ENCODE assay signal across 14 cellular contexts in genomic region chr19:3459965-3460582, GRCh38. TPM values are rescaled to one million over a fixed set of nuclear protein-coding genes. Genes with fewer than 3 reads are reported as not detected.
A peak's percentile ranks its signal among the peaks of the same experiment; 100 is the strongest.
DNase-seq lines count a peak whose midpoint lies in the region; ATAC-seq and TF ChIP-seq lines count a peak whose summit lies in the region.
"Had no signal": no experiment of that assay in that cellular context is flagged by ENCODE, and none has a peak within 500 bp of the region (broad histone marks: within the 10 kb centered on the region; RNA-seq: fewer than 3 reads in every experiment).

No MANE protein-coding gene starts in this region.

- peaks cover 10% of the 10 kb centered on the region for H3K36me3 Mint-ChIP-seq in HFFc6 (ENCODE audit: low read depth)

- no peak overlapping the region for H2AFZ ChIP-seq in OCI-LY7 (ENCODE audit: low read length)

- no peak overlapping the region for H3K4me2 ChIP-seq in OCI-LY7 (ENCODE audit: low read length)

- H3K4me3 Mint-ChIP-seq in HFFc6, result no peak overlapping the region
- H3K4me3 Mint-ChIP-seq: activated B cell treated with CpG ODN at 0.5 μM for 24 hours; activated naive CD8-positive, alpha-beta T cell treated with anti-CD3 and anti-CD28 coated beads for 36 hours had no signal

- TF ChIP-seq CTCF in HFFc6 (IDR thresholded peaks at IDR 0.05), result no peak
- no peak for TF ChIP-seq CTCF in dorsolateral prefrontal cortex (IDR thresholded peaks at IDR 0.05 in 54 of 56, conservative IDR thresholded peaks at IDR 0.05 in 2 of 56; ENCODE audit: low read depth in 1 of 56, partially characterized antibody in 56 of 56)
- no peak for TF ChIP-seq CTCF in lung (IDR thresholded peaks at IDR 0.05; ENCODE audit: control extremely low read depth, extremely low read depth)
- TF ChIP-seq CTCF in spleen (IDR thresholded peaks at IDR 0.05 in 8 of 11, conservative IDR thresholded peaks at IDR 0.05 in 3 of 11), result no peak
- no peak for TF ChIP-seq CTCF in OCI-LY7 (conservative IDR thresholded peaks at IDR 0.05; ENCODE audit: low read length)

- H3K4me3 ChIP-seq in dorsolateral prefrontal cortex (peak overlapping the region in 2 of 59 donors; percentile 20 to 30), lung (no peak overlapping the region), spleen (no peak overlapping the region), OCI-LY7 (ENCODE audit: low read depth, low read length, poor library complexity, severe bottlenecking) (no peak overlapping the region)
- H3K4me3 ChIP-seq: colonic mucosa had no signal

- DNase-seq in HFFc6, result no peak
- no peak for DNase-seq in dorsolateral prefrontal cortex
- no peak for DNase-seq in lung (ENCODE audit: low spot score)
- DNase-seq in spleen, result no peak
- no peak for DNase-seq in LoVo (ENCODE audit: low spot score)
- DNase-seq in OCI-LY7 (ENCODE audit: low spot score), result no peak
- no peak for DNase-seq in stimulated activated CD4-positive, alpha-beta T cell treated with anti-CD3 and anti-CD28 coated beads, Interleukin-12 subunit alpha, Interleukin-12 subunit beta, amount 100 ng/mL, for 4 hours
- DNase-seq: activated B cell treated with CpG ODN at 0.5 μM for 24 hours; activated naive CD8-positive, alpha-beta T cell treated with anti-CD3 and anti-CD28 coated beads for 36 hours; DMS 273 treated with DMSO at 0.1 percent for 48 hours had no signal

- no peaks in the 10 kb centered on the region for H3K9me3 ChIP-seq in lung (ENCODE audit: control insufficient read depth in 2 of 2, insufficient read depth in 1 of 2, low read length in 1 of 2)
- H3K9me3 ChIP-seq in spleen, result no peaks in the 10 kb centered on the region
- no peaks in the 10 kb centered on the region for H3K9me3 ChIP-seq in OCI-LY7 (ENCODE audit: low read length)
- H3K9me3 ChIP-seq: colonic mucosa had no signal

- intact Hi-C loops in dorsolateral prefrontal cortex (cut with DNase I), result no loop called here
- intact Hi-C loops in spleen (cut with DNase I; ENCODE audit: low total_unique reads), result no loop called here
- intact Hi-C loops in OCI-LY7 (cut with micrococcal nuclease; ENCODE audit: unreplicated experiment), result no loop called here

- POLR2A ChIA-PET in OCI-LY7 (lab: Charles Lee), result no interaction called here

- ATAC-seq in lung (ENCODE audit: insufficient read depth, low FRiP score) (no peak), GM21381 (IDR thresholded peaks at IDR 0.05; ENCODE audit: unreplicated experiment) (no peak)

- H3K36me3 ChIP-seq in lung (ENCODE audit: control insufficient read depth in 2 of 2, insufficient read depth in 2 of 2, low read length in 2 of 2), result peaks cover 13 to 53% of the 10 kb centered on the region in 2 donors
- H3K36me3 ChIP-seq in spleen, result peaks cover 0 to 99% (median 30%) of the 10 kb centered on the region in 6 donors
- no peaks in the 10 kb centered on the region for H3K36me3 ChIP-seq in OCI-LY7 (ENCODE audit: insufficient read depth, low read length)
- H3K36me3 ChIP-seq: colonic mucosa had no signal

- H3K4me1 ChIP-seq in lung (ENCODE audit: control insufficient read depth in 2 of 2, insufficient read depth in 2 of 2, low read length in 2 of 2), result peaks cover 0 to 9% of the 10 kb centered on the region in 2 donors
- H3K4me1 ChIP-seq in spleen, result peaks cover 11 to 60% (median 35%) of the 10 kb centered on the region in 6 donors
- no peaks in the 10 kb centered on the region for H3K4me1 ChIP-seq in OCI-LY7 (ENCODE audit: insufficient read depth, low read length, poor library complexity, severe bottlenecking)
- H3K4me1 ChIP-seq: colonic mucosa had no signal

- peaks cover 22% of the 10 kb centered on the region; the same call in 1 of the 2 replicates for H3K4me1 Mint-ChIP-seq in HFFc6 (ENCODE audit: low read depth)
- H3K4me1 Mint-ChIP-seq: activated naive CD8-positive, alpha-beta T cell treated with anti-CD3 and anti-CD28 coated beads for 36 hours had no signal

- H4K20me1 ChIP-seq in OCI-LY7 (ENCODE audit: insufficient read depth, low read length), result no peaks in the 10 kb centered on the region

- H3K27ac ChIP-seq in dorsolateral prefrontal cortex (peak overlapping the region in 54 of 59 donors; percentile 15 to 94 (median 85)), lung (ENCODE audit: low read depth in 1 of 2, low read length in 1 of 2) (peak overlapping the region; percentile 9 to 43), spleen (peak overlapping the region in 7 of 8 donors; percentile 32 to 85 (median 82)), OCI-LY7 (ENCODE audit: low read depth, low read length, poor library complexity, severe bottlenecking) (no peak overlapping the region)

- H3K27me3 ChIP-seq in dorsolateral prefrontal cortex, result no peaks in the 10 kb centered on the region
- no peaks in the 10 kb centered on the region for H3K27me3 ChIP-seq in lung (ENCODE audit: control insufficient read depth, insufficient read depth)
- no peaks in the 10 kb centered on the region for H3K27me3 ChIP-seq in spleen (replicated peaks in 1 of 7)
- H3K27me3 ChIP-seq: colonic mucosa had no signal

- H3K79me2 ChIP-seq in OCI-LY7 (ENCODE audit: insufficient read depth, low read depth, low read length), result no peaks in the 10 kb centered on the region

- peaks cover 11% of the 10 kb centered on the region for H3K27me3 Mint-ChIP-seq in HFFc6 (ENCODE audit: insufficient read depth)
- H3K27me3 Mint-ChIP-seq: activated B cell treated with CpG ODN at 0.5 μM for 24 hours; activated naive CD8-positive, alpha-beta T cell treated with anti-CD3 and anti-CD28 coated beads for 36 hours had no signal

- no peak for TF ChIP-seq POLR2A in spleen (IDR thresholded peaks at IDR 0.05)

- BruUV-seq in OCI-LY7 (replicated peaks; lab: Mats Ljungman, UMichigan), result no TSS peak

- WGBS in lung, 2 donors, result 83 to 89% methylated on average over 15 of the region's 15 CpGs
- WGBS in spleen, 5 donors, result 69 to 80% (median 79%) methylated on average over 10 to 15 of the region's 15 CpGs

- H3K27ac Mint-ChIP-seq in HFFc6, result peak overlapping the region; percentile 18; the same call in 1 of the 2 replicates
- H3K27ac Mint-ChIP-seq: activated B cell treated with CpG ODN at 0.5 μM for 24 hours; activated naive CD8-positive, alpha-beta T cell treated with anti-CD3 and anti-CD28 coated beads for 36 hours had no signal

- H3K9me2 ChIP-seq in OCI-LY7 (ENCODE audit: insufficient read depth, low read length), result no peaks in the 10 kb centered on the region

- peaks cover 3% of the 10 kb centered on the region; the same call in 1 of the 2 replicates for H3K9me3 Mint-ChIP-seq in HFFc6
- H3K9me3 Mint-ChIP-seq: activated B cell treated with CpG ODN at 0.5 μM for 24 hours; activated naive CD8-positive, alpha-beta T cell treated with anti-CD3 and anti-CD28 coated beads for 36 hours had no signal

- CTCF ChIA-PET in OCI-LY7 (lab: Charles Lee; ENCODE audit: unreplicated experiment), result no interaction called here

RNA-seq across cellular contexts. Expression of gene SMIM24, which starts 20.3 kb away (rescaled TPM):
- total RNA-seq in HFFc6 (2021; fragmentation: NEBNext Ultra II Directional; extraction: Animal tissue kit (Norgen Biotek cat#: 25700)), result not detected
- total RNA-seq in dorsolateral prefrontal cortex (10 to 100 TPM in 4 of 120 experiments, 1 to 10 TPM in 112, under 1 TPM in 3, not detected in 1; 0.80 to 14.7 (median 4.2) TPM), lung (under 1 TPM in 1 of 2 donors, not detected in 1; 0.15 TPM), spleen (1 to 10 TPM in 4 of 7 donors, not detected in 3; 1.2 to 3.0 (median 2.0) TPM), OCI-LY7 (2022) (6.8 and 11.3 TPM in 2 replicates)
- polyA plus RNA-seq in lung (under 1 TPM; 0.10 to 0.22 TPM), spleen (1 to 10 TPM in 1 of 3 donors, under 1 TPM in 2; 0.63 to 1.7 (median 0.80) TPM)
- total RNA-seq in OCI-LY7 (2014; rRNA removed; shearing (Covaris generic)), result 9.9 and 14.4 TPM in 2 replicates
- total RNA-seq: activated B cell treated with CpG ODN at 0.5 μM for 24 hours, myocyte, urinary bladder had no signal
- polyA plus RNA-seq: urinary bladder had no signal

RNA-seq across cellular contexts. Expression of gene SMIM44, which starts 23.2 kb away (rescaled TPM):
- total RNA-seq in HFFc6 (2021; fragmentation: NEBNext Ultra II Directional; extraction: Animal tissue kit (Norgen Biotek cat#: 25700)), result not detected
- total RNA-seq in dorsolateral prefrontal cortex (1 to 10 TPM in 2 of 120 experiments, not detected in 118; 1.4 to 1.6 TPM), lung (not detected), spleen (not detected), OCI-LY7 (2022) (not detected in 2 replicates)
- polyA plus RNA-seq in lung (not detected), spleen (not detected)
- not detected in 2 replicates for total RNA-seq in OCI-LY7 (2014; rRNA removed; shearing (Covaris generic))
- total RNA-seq: activated B cell treated with CpG ODN at 0.5 μM for 24 hours; activated naive CD8-positive, alpha-beta T cell treated with anti-CD3 and anti-CD28 coated beads for 36 hours; myocyte; urinary bladder had no signal
- polyA plus RNA-seq: urinary bladder had no signal

RNA-seq across cellular contexts. Expression of gene DOHH, which starts 40.4 kb away (rescaled TPM):
- total RNA-seq in HFFc6 (2021; fragmentation: NEBNext Ultra II Directional; extraction: Animal tissue kit (Norgen Biotek cat#: 25700)), result 10 to 100 TPM; 14.3 to 20.4 (median 17.0) TPM
- 10 to 100 TPM; 16.9 to 48.4 (median 26.1) TPM for total RNA-seq in dorsolateral prefrontal cortex
- 10 to 100 TPM in 1 of 2 donors, 1 to 10 TPM in 1; 7.8 to 18.5 TPM for total RNA-seq in lung
- polyA plus RNA-seq in lung, result 10 to 100 TPM; 20.1 to 21.5 TPM
- total RNA-seq in spleen, result 10 to 100 TPM in 4 of 7 donors, 1 to 10 TPM in 3; 6.9 to 13.7 (median 11.2) TPM
- 10 to 100 TPM in 2 of 3 donors, 1 to 10 TPM in 1; 6.6 to 16.8 (median 10.1) TPM for polyA plus RNA-seq in spleen
- total RNA-seq in OCI-LY7 (2014; rRNA removed; shearing (Covaris generic)), result 12.3 and 13.1 TPM in 2 replicates
- 9.8 and 11.3 TPM in 2 replicates for total RNA-seq in OCI-LY7 (2022)

RNA-seq across cellular contexts. Expression of gene FZR1, which starts 46.0 kb away (rescaled TPM):
- 10 to 100 TPM; 43.9 to 56.8 (median 46.0) TPM for total RNA-seq in HFFc6 (2021; fragmentation: NEBNext Ultra II Directional; extraction: Animal tissue kit (Norgen Biotek cat#: 25700))
- total RNA-seq in dorsolateral prefrontal cortex, result 10 to 100 TPM; 46.4 to 99.1 (median 71.7) TPM
- 10 to 100 TPM; 35.7 to 45.8 TPM for total RNA-seq in lung
- 10 to 100 TPM; 20.0 to 21.0 TPM for polyA plus RNA-seq in lung
- 10 to 100 TPM; 26.4 to 53.6 (median 47.3) TPM for total RNA-seq in spleen
- 10 to 100 TPM in 2 of 3 donors, 1 to 10 TPM in 1; 9.8 to 26.1 (median 11.2) TPM for polyA plus RNA-seq in spleen
- 39.8 and 61.2 TPM in 2 replicates for total RNA-seq in OCI-LY7 (2014; rRNA removed; shearing (Covaris generic))
- 65.3 and 67.9 TPM in 2 replicates for total RNA-seq in OCI-LY7 (2022)
